7 cellular contexts compared by ENCODE assay signal in the genomic region with DNA sequence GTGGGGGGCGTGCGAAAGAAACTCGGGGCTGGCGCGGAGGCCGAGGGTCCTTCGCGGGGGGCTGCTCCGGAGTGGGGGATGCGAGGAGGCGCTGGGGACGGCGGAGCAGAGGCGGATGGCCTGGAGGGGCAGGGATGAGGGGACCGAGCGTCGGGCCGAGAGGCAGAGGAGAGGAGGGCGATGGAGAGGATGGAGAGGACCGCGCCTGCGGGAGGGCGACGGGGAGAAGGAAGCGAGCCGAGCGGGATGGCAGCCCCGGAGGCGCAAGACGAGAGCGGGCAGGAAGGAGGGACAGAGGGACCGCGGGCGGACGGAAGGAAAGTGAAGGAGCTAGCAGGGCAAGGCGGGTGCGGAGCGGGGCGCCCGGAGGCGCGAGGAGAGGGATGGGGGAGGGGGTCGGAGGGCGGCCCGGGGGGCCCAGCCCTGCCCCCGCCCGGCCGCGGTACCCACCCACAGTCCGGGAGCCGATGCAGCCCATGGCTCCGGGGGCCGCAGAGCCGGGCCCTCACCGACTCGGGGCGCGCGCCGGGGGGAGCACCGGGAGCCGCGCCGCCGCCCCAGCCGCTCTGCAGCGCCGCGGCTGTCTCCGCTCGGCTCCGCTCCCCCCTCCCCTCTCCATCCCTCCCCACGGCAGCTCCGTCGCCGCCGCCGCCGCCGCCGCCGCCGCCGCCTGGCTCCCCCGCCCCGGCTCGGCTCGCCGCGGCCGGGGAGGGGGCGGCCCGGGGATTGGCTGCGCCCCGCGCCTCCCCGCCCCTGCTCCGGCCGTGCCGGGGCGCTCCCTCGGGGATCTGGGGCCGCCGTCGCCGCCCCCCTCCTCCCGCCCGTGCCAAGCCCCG. TPM values are rescaled to one million over a fixed set of nuclear protein-coding genes. Genes with fewer than 3 reads are reported as not detected.
DNase-seq lines count a peak whose midpoint lies in the region; ATAC-seq and TF ChIP-seq lines count a peak whose summit lies in the region.

FAM131B (minus strand) TSS at position 588 of the 836 bp plus-strand sequence; CDS start at position 478, 110 bp downstream.

- ATAC-seq in GM18498 (IDR thresholded peaks at IDR 0.05; ENCODE audit: unreplicated experiment) (peak; percentile 47), left ventricle myocardium superior (peak; percentile 56), psoas muscle (peak; percentile 36 to 58 (median 43))

- WGBS in psoas muscle, 3 donors: 0 to 1% (median 1%) methylated on average over 36 to 103 of the region's 109 CpGs

- no peaks in the 10 kb centered on the region for H3K9me3 Mint-ChIP-seq in activated naive CD4-positive, alpha-beta T cell treated with anti-CD3 and anti-CD28 coated beads, Interleukin-2, amount 10 ng/mL, durations not matched to agents 7 days and 5 days

- H3K27ac Mint-ChIP-seq in activated naive CD4-positive, alpha-beta T cell treated with anti-CD3 and anti-CD28 coated beads, Interleukin-2, amount 10 ng/mL, durations not matched to agents 7 days and 5 days: no peak within 1 kb of the TSS

- H3K36me3 ChIP-seq in psoas muscle (ENCODE audit: insufficient read depth in 1 of 2, low read depth in 1 of 2): no peaks in the 10 kb centered on the region

- no peaks in the 10 kb centered on the region for H3K4me1 ChIP-seq in psoas muscle

- peaks cover 0 to 42% (median 15%) of the 10 kb centered on the region in 3 donors for H3K27me3 ChIP-seq in psoas muscle (ENCODE audit: insufficient read depth in 3 of 3, low read length in 2 of 3)

- no peaks in the 10 kb centered on the region for H3K9me3 ChIP-seq in psoas muscle

- peak within 1 kb of the TSS; percentile 81 for H3K4me3 Mint-ChIP-seq in activated naive CD4-positive, alpha-beta T cell treated with anti-CD3 and anti-CD28 coated beads, Interleukin-2, amount 10 ng/mL, durations not matched to agents 7 days and 5 days

- intact Hi-C loops in left ventricle myocardium superior (cut with micrococcal nuclease) (no loop called here), psoas muscle (cut with DNase I) (no loop called here)

- H3K36me3 Mint-ChIP-seq in activated naive CD4-positive, alpha-beta T cell treated with anti-CD3 and anti-CD28 coated beads, Interleukin-2, amount 10 ng/mL, durations not matched to agents 7 days and 5 days: no peaks in the 10 kb centered on the region

- peaks cover 8% of the 10 kb centered on the region for H3K4me1 Mint-ChIP-seq in activated naive CD4-positive, alpha-beta T cell treated with anti-CD3 and anti-CD28 coated beads, Interleukin-2, amount 10 ng/mL, durations not matched to agents 7 days and 5 days

- H3K27me3 Mint-ChIP-seq in activated naive CD4-positive, alpha-beta T cell treated with anti-CD3 and anti-CD28 coated beads, Interleukin-2, amount 10 ng/mL, durations not matched to agents 7 days and 5 days: peaks cover 92% of the 10 kb centered on the region

- in situ Hi-C loops in KBM-7 (cut with MboI; ENCODE audit: low pct_unique_long_range_greater_than_20kb, low sequenced_read_pairs): no loop called here

- no peak for TF ChIP-seq CTCF in psoas muscle (IDR thresholded peaks at IDR 0.05)

- H3K4me3 ChIP-seq in Jurkat, Clone E6-1 (ENCODE audit: low read length): peak within 1 kb of the TSS; percentile 41
- H3K4me3 ChIP-seq in psoas muscle: peak within 1 kb of the TSS; percentile 69

- no peak within 1 kb of the TSS for H3K27ac ChIP-seq in psoas muscle

- DNase-seq in Jurkat, Clone E6-1 (ENCODE audit: low read depth, low spot score): no peak
- DNase-seq in activated naive CD4-positive, alpha-beta T cell treated with anti-CD3 and anti-CD28 coated beads, Interleukin-2, amount 10 ng/mL, durations not matched to agents 7 days and 5 days: peak; percentile 57
- DNase-seq in left ventricle myocardium superior: no peak
- no peak for DNase-seq in psoas muscle
- DNase-seq in KBM-7: no peak
- no peak for DNase-seq in DMS79 treated with DMSO at 0.1 percent for 48 hours (lab: John Stamatoyannopoulos, UW)

- CTCF ChIA-PET in activated naive CD4-positive, alpha-beta T cell treated with anti-CD3 and anti-CD28 coated beads, Interleukin-2, amount 10 ng/mL, durations not matched to agents 7 days and 5 days (lab: Charles Lee): no interaction called here

RNA-seq across cellular contexts. Expression of gene FAM131B, which starts in this region (rescaled TPM):
- 1.6 TPM for polyA plus RNA-seq in Jurkat, Clone E6-1 (2012; ENCODE audit: insufficient read depth, insufficient read length)
- total RNA-seq in left ventricle myocardium superior (0.57 TPM), psoas muscle (1 to 10 TPM in 1 of 4 donors, under 1 TPM in 3; 0.25 to 1.0 (median 0.61) TPM)
- polyA plus RNA-seq in psoas muscle: under 1 TPM; 0.13 to 0.27 (median 0.21) TPM

Comparison
In these comparisons a context has a peak if more than half of its experiments do, and no peak if none do; other contexts are left out.
1. Peak in ATAC-seq in left ventricle myocardium superior; RNA of the gene not detected or under 1 TPM.